ENCODE assay signal across 15 cellular contexts in genomic region chr2:144580521-144581153, GRCh38.
DNase-seq lines count a peak whose midpoint lies in the region; ATAC-seq and TF ChIP-seq lines count a peak whose summit lies in the region.
"Had no signal": no experiment of that assay in that cellular context is flagged by ENCODE, and none has a peak within 500 bp of the region (broad histone marks: within the 10 kb centered on the region; RNA-seq: fewer than 3 reads in every experiment).

No MANE protein-coding gene starts in this region.

- no peak overlapping the region for H3K56ac ChIP-seq in H9 (ENCODE audit: insufficient read length, low read depth, low read length)

- TF ChIP-seq EP300 in upper lobe of left lung (IDR thresholded peaks at IDR 0.05): no peak

- H3K4me1 ChIP-seq in H9 (ENCODE audit: insufficient read depth, low read length): no peaks in the 10 kb centered on the region; the same call in 1 of the 2 replicates
- H3K4me1 ChIP-seq in neutrophil (ENCODE audit: control insufficient read depth in 1 of 2, insufficient read depth in 1 of 2, low read depth in 1 of 2, low read length in 1 of 2): peaks cover 33 to 34% of the 10 kb centered on the region in 2 experiments
- H3K4me1 ChIP-seq in upper lobe of left lung: peaks cover 3 to 17% (median 13%) of the 10 kb centered on the region in 4 donors
- H3K4me1 ChIP-seq: ascending aorta, vagina had no signal

- WGBS in H9 (ENCODE audit: extremely low coverage, insufficient read length, low lambda C conversion rate): no CpG with 5 or more reads among the region's 4 CpGs
- 66 to 70% methylated on average over 4 of the region's 4 CpGs for WGBS in upper lobe of left lung, 2 donors

- H3K23me2 ChIP-seq in H9 (ENCODE audit: insufficient read length, low read depth, low read length, poor library complexity, severe bottlenecking): no peaks in the 10 kb centered on the region

- no peak for TF ChIP-seq POLR2A in upper lobe of left lung (IDR thresholded peaks at IDR 0.05)

- H2AK5ac ChIP-seq in H9 (ENCODE audit: insufficient read length, low read length): no peak overlapping the region

- H3K4me3 Mint-ChIP-seq in H9: no peak overlapping the region
- peak overlapping the region in 2 of 5 experiments; percentile 27 to 30 for H3K4me3 Mint-ChIP-seq in brain
- H3K4me3 Mint-ChIP-seq: CD4-positive, CD25-positive, alpha-beta regulatory T cell had no signal

- H3K36me3 Mint-ChIP-seq in H9 (ENCODE audit: insufficient read depth in 1 of 3, low read depth in 3 of 3) (no peaks in the 10 kb centered on the region), brain (no peaks in the 10 kb centered on the region)
- H3K36me3 Mint-ChIP-seq: CD4-positive, CD25-positive, alpha-beta regulatory T cell had no signal

- no peak overlapping the region for H2BK5ac ChIP-seq in H9 (ENCODE audit: insufficient read length, low read length)

- no peak overlapping the region for H3K27ac ChIP-seq in H9 (ENCODE audit: insufficient read length, low read depth, low read length)
- H3K27ac ChIP-seq in neutrophil: peak overlapping the region; percentile 64
- no peak overlapping the region for H3K27ac ChIP-seq in upper lobe of left lung
- H3K27ac ChIP-seq: ascending aorta, heart left ventricle, stomach, vagina had no signal

- H3K4me1 Mint-ChIP-seq in H9 (peaks cover 28 to 34% of the 10 kb centered on the region in 2 experiments), brain (peaks cover 36% of the 10 kb centered on the region)

- no peaks in the 10 kb centered on the region for H3K9me3 Mint-ChIP-seq in H9
- peaks cover 0 to 2% (median 0%) of the 10 kb centered on the region in 5 experiments for H3K9me3 Mint-ChIP-seq in brain

- no peak overlapping the region for H3K4me3 ChIP-seq in neutrophil (ENCODE audit: low read depth in 1 of 2, low read length in 1 of 2)
- H3K4me3 ChIP-seq in upper lobe of left lung: no peak overlapping the region
- H3K4me3 ChIP-seq: ascending aorta, heart left ventricle, MG63, stomach, vagina had no signal

- H3K9me3 ChIP-seq in H9 (ENCODE audit: control insufficient read depth, low read depth, low read length): no peaks in the 10 kb centered on the region
- no peaks in the 10 kb centered on the region for H3K9me3 ChIP-seq in neutrophil
- H3K9me3 ChIP-seq in upper lobe of left lung: no peaks in the 10 kb centered on the region
- H3K9me3 ChIP-seq: ascending aorta, heart left ventricle, MG63, stomach, vagina had no signal

- H3K27me3 Mint-ChIP-seq in H9 (ENCODE audit: low read depth): peaks cover 2% of the 10 kb centered on the region; the same call in 1 of the 2 replicates
- H3K27me3 Mint-ChIP-seq in brain: peaks cover 5% of the 10 kb centered on the region

- H3K36me3 ChIP-seq in neutrophil (no peaks in the 10 kb centered on the region), upper lobe of left lung (no peaks in the 10 kb centered on the region)
- H3K36me3 ChIP-seq: ascending aorta, heart left ventricle, MG63, stomach, vagina had no signal

- H3K18ac ChIP-seq in H9 (ENCODE audit: insufficient read length, low read depth, low read length): no peak overlapping the region

- DNase-seq in H9 (no peak), NCI-H82 (lab: John Stamatoyannopoulos, UW) (peak; percentile 97), upper lobe of left lung (no peak), NCI-H187 treated with DMSO at 0.1 percent for 48 hours (lab: John Stamatoyannopoulos, UW) (no peak)
- DNase-seq in activated CD8-positive, alpha-beta memory T cell treated with anti-CD3 and anti-CD28 coated beads for 24 hours: no peak
- DNase-seq: CD4-positive, CD25-positive, alpha-beta regulatory T cell; heart left ventricle; kidney; MG63; PC-3; stomach had no signal

- no peaks in the 10 kb centered on the region for H3K79me1 ChIP-seq in H9 (ENCODE audit: insufficient read depth, low read depth, low read length, poor library complexity, severe bottlenecking)

- H3K27me3 ChIP-seq in H9 (ENCODE audit: insufficient read depth, low read length) (no peaks in the 10 kb centered on the region), neutrophil (no peaks in the 10 kb centered on the region), upper lobe of left lung (no peaks in the 10 kb centered on the region)
- H3K27me3 ChIP-seq: ascending aorta, heart left ventricle, MG63, stomach, vagina had no signal

- H3K23ac ChIP-seq in H9 (ENCODE audit: insufficient read length, low read depth, low read length): no peak overlapping the region

- H4K91ac ChIP-seq in H9 (ENCODE audit: insufficient read length, low read depth, low read length): no peak overlapping the region

- H2BK20ac ChIP-seq in H9 (ENCODE audit: low read depth, low read length, poor library complexity, severe bottlenecking): no peak overlapping the region

- no peak overlapping the region for H3T11ph ChIP-seq in H9 (ENCODE audit: low read length)

- no peak overlapping the region for H2AFZ ChIP-seq in H9 (ENCODE audit: low read length)

- no peak overlapping the region for H2BK12ac ChIP-seq in H9 (ENCODE audit: insufficient read length, low read depth, low read length)

- no peaks in the 10 kb centered on the region for H4K20me1 ChIP-seq in H9 (ENCODE audit: control insufficient read depth, insufficient read depth, insufficient read length)

- H2BK15ac ChIP-seq in H9 (ENCODE audit: low read depth, low read length): no peak overlapping the region

- ATAC-seq in upper lobe of left lung (ENCODE audit: low FRiP score in 2 of 2): no peak
- ATAC-seq: heart left ventricle, PC-3 had no signal

- H4K8ac ChIP-seq in H9 (replicated peaks; ENCODE audit: insufficient read length, low read depth, low read length): no peak overlapping the region

- H3K27ac Mint-ChIP-seq in H9 (no peak overlapping the region), brain (peak overlapping the region; percentile 45 to 67 (median 56))
- H3K27ac Mint-ChIP-seq: CD4-positive, CD25-positive, alpha-beta regulatory T cell had no signal

- no peak overlapping the region for H3K4me2 ChIP-seq in H9 (ENCODE audit: insufficient read depth, insufficient read length, low read length)

- H4K5ac ChIP-seq in H9 (ENCODE audit: insufficient read length, low read depth, low read length): no peak overlapping the region

- no peaks in the 10 kb centered on the region for H3K79me2 ChIP-seq in H9 (ENCODE audit: insufficient read depth, low read length)

- TF ChIP-seq CTCF in H9 (conservative IDR thresholded peaks at IDR 0.05): no peak
- no peak for TF ChIP-seq CTCF in brain (conservative IDR thresholded peaks at IDR 0.05)
- TF ChIP-seq CTCF in neutrophil (IDR thresholded peaks at IDR 0.05): no peak
- TF ChIP-seq CTCF in upper lobe of left lung (IDR thresholded peaks at IDR 0.05): no peak

- no peak overlapping the region for H3K4ac ChIP-seq in H9 (ENCODE audit: low read depth, low read length)

- no peak overlapping the region for H2BK120ac ChIP-seq in H9 (ENCODE audit: low read depth, low read length, poor library complexity, severe bottlenecking)

- no peak overlapping the region for H3K9ac ChIP-seq in H9 (ENCODE audit: extremely low read depth, insufficient read length, low read length)

- H3K14ac ChIP-seq in H9 (ENCODE audit: insufficient read depth, low read length): peak overlapping the region; percentile 58; the same call in 1 of the 2 replicates

Comparison
In these comparisons a context has a peak if more than half of its experiments do, and no peak if none do; other contexts are left out.
1. H3K27ac Mint-ChIP-seq: peak in brain (5 of 5); none in H9 (0 of 3).